1 cellular context compared by ENCODE assay signal in genomic region chr21:33212159-33212851, GRCh38.
TF ChIP-seq lines count a peak whose summit lies in the region.

No MANE protein-coding gene starts in this region.

TF ChIP-seq in K562, 482 proteins besides CTCF, POLR2A, EP300 and RAD21 (continued from another document and continues in another):
- TF ChIP-seq NFE2L1 (tag; IDR thresholded peaks at IDR 0.05; ENCODE audit: borderline replicate concordance, low read depth): no peak
- no peak for TF ChIP-seq ZNF253 (CRISPR knock-in tag; conservative IDR thresholded peaks at IDR 0.05)
- TF ChIP-seq, protein P1, sequence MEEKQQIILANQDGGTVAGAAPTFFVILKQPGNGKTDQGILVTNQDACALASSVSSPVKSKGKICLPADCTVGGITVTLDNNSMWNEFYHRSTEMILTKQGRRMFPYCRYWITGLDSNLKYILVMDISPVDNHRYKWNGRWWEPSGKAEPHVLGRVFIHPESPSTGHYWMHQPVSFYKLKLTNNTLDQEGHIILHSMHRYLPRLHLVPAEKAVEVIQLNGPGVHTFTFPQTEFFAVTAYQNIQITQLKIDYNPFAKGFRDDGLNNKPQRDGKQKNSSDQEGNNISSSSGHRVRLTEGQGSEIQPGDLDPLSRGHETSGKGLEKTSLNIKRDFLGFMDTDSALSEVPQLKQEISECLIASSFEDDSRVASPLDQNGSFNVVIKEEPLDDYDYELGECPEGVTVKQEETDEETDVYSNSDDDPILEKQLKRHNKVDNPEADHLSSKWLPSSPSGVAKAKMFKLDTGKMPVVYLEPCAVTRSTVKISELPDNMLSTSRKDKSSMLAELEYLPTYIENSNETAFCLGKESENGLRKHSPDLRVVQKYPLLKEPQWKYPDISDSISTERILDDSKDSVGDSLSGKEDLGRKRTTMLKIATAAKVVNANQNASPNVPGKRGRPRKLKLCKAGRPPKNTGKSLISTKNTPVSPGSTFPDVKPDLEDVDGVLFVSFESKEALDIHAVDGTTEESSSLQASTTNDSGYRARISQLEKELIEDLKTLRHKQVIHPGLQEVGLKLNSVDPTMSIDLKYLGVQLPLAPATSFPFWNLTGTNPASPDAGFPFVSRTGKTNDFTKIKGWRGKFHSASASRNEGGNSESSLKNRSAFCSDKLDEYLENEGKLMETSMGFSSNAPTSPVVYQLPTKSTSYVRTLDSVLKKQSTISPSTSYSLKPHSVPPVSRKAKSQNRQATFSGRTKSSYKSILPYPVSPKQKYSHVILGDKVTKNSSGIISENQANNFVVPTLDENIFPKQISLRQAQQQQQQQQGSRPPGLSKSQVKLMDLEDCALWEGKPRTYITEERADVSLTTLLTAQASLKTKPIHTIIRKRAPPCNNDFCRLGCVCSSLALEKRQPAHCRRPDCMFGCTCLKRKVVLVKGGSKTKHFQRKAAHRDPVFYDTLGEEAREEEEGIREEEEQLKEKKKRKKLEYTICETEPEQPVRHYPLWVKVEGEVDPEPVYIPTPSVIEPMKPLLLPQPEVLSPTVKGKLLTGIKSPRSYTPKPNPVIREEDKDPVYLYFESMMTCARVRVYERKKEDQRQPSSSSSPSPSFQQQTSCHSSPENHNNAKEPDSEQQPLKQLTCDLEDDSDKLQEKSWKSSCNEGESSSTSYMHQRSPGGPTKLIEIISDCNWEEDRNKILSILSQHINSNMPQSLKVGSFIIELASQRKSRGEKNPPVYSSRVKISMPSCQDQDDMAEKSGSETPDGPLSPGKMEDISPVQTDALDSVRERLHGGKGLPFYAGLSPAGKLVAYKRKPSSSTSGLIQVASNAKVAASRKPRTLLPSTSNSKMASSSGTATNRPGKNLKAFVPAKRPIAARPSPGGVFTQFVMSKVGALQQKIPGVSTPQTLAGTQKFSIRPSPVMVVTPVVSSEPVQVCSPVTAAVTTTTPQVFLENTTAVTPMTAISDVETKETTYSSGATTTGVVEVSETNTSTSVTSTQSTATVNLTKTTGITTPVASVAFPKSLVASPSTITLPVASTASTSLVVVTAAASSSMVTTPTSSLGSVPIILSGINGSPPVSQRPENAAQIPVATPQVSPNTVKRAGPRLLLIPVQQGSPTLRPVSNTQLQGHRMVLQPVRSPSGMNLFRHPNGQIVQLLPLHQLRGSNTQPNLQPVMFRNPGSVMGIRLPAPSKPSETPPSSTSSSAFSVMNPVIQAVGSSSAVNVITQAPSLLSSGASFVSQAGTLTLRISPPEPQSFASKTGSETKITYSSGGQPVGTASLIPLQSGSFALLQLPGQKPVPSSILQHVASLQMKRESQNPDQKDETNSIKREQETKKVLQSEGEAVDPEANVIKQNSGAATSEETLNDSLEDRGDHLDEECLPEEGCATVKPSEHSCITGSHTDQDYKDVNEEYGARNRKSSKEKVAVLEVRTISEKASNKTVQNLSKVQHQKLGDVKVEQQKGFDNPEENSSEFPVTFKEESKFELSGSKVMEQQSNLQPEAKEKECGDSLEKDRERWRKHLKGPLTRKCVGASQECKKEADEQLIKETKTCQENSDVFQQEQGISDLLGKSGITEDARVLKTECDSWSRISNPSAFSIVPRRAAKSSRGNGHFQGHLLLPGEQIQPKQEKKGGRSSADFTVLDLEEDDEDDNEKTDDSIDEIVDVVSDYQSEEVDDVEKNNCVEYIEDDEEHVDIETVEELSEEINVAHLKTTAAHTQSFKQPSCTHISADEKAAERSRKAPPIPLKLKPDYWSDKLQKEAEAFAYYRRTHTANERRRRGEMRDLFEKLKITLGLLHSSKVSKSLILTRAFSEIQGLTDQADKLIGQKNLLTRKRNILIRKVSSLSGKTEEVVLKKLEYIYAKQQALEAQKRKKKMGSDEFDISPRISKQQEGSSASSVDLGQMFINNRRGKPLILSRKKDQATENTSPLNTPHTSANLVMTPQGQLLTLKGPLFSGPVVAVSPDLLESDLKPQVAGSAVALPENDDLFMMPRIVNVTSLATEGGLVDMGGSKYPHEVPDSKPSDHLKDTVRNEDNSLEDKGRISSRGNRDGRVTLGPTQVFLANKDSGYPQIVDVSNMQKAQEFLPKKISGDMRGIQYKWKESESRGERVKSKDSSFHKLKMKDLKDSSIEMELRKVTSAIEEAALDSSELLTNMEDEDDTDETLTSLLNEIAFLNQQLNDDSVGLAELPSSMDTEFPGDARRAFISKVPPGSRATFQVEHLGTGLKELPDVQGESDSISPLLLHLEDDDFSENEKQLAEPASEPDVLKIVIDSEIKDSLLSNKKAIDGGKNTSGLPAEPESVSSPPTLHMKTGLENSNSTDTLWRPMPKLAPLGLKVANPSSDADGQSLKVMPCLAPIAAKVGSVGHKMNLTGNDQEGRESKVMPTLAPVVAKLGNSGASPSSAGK (IDR thresholded peaks at IDR 0.05): 0 out of 2 replicates have a peak, but pooled peaks have one; percentile 25
- TF ChIP-seq SMARCA4 (IDR thresholded peaks at IDR 0.05): peak; percentile 72; the same call in 1 of the 2 replicates
- 0 out of 2 replicates have a peak, but pooled peaks have one; percentile 26 for TF ChIP-seq NFRKB (IDR thresholded peaks at IDR 0.05; ENCODE audit: low read depth)
- TF ChIP-seq, protein P2, sequence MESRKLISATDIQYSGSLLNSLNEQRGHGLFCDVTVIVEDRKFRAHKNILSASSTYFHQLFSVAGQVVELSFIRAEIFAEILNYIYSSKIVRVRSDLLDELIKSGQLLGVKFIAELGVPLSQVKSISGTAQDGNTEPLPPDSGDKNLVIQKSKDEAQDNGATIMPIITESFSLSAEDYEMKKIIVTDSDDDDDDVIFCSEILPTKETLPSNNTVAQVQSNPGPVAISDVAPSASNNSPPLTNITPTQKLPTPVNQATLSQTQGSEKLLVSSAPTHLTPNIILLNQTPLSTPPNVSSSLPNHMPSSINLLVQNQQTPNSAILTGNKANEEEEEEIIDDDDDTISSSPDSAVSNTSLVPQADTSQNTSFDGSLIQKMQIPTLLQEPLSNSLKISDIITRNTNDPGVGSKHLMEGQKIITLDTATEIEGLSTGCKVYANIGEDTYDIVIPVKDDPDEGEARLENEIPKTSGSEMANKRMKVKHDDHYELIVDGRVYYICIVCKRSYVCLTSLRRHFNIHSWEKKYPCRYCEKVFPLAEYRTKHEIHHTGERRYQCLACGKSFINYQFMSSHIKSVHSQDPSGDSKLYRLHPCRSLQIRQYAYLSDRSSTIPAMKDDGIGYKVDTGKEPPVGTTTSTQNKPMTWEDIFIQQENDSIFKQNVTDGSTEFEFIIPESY (CRISPR knock-in tag; IDR thresholded peaks at IDR 0.05): no peak
- TF ChIP-seq, protein P3, sequence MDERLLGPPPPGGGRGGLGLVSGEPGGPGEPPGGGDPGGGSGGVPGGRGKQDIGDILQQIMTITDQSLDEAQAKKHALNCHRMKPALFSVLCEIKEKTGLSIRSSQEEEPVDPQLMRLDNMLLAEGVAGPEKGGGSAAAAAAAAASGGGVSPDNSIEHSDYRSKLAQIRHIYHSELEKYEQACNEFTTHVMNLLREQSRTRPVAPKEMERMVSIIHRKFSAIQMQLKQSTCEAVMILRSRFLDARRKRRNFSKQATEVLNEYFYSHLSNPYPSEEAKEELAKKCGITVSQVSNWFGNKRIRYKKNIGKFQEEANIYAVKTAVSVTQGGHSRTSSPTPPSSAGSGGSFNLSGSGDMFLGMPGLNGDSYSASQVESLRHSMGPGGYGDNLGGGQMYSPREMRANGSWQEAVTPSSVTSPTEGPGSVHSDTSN (CRISPR knock-in tag; IDR thresholded peaks at IDR 0.05; ENCODE audit: low read depth): no peak
- TF ChIP-seq, protein P3 (tag; conservative IDR thresholded peaks at IDR 0.05; ENCODE audit: low read depth): no peak
- TF ChIP-seq ZNF764 (CRISPR knock-in tag; IDR thresholded peaks at IDR 0.05; ENCODE audit: low read depth): no peak
- TF ChIP-seq ZBED1 (IDR thresholded peaks at IDR 0.05): no peak
- TF ChIP-seq, protein P4, sequence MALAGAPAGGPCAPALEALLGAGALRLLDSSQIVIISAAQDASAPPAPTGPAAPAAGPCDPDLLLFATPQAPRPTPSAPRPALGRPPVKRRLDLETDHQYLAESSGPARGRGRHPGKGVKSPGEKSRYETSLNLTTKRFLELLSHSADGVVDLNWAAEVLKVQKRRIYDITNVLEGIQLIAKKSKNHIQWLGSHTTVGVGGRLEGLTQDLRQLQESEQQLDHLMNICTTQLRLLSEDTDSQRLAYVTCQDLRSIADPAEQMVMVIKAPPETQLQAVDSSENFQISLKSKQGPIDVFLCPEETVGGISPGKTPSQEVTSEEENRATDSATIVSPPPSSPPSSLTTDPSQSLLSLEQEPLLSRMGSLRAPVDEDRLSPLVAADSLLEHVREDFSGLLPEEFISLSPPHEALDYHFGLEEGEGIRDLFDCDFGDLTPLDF (CRISPR knock-in tag; IDR thresholded peaks at IDR 0.05): no peak
- peak; percentile 59 for TF ChIP-seq GABPA (tag; conservative IDR thresholded peaks at IDR 0.05; ENCODE audit: low read depth)
- no peak for TF ChIP-seq EGR1 (conservative IDR thresholded peaks at IDR 0.05)
- no peak for TF ChIP-seq LARP7 (IDR thresholded peaks at IDR 0.05)
- TF ChIP-seq PCBP1 (IDR thresholded peaks at IDR 0.05; ENCODE audit: low read depth, low read length, poor library complexity, severe bottlenecking): no peak
- TF ChIP-seq RUNX1 (IDR thresholded peaks at IDR 0.05; ENCODE audit: low read depth): no peak
- no peak for TF ChIP-seq MXD1 (CRISPR knock-in tag; IDR thresholded peaks at IDR 0.05; ENCODE audit: borderline replicate concordance, poor library complexity, severe bottlenecking)
- peak; percentile 24; the same call in 1 of the 2 replicates for TF ChIP-seq ZNF449 (CRISPR knock-in tag; IDR thresholded peaks at IDR 0.05)
- no peak for TF ChIP-seq E2F3 (CRISPR knock-in tag; IDR thresholded peaks at IDR 0.05)
- no peak for TF ChIP-seq RHOXF2B (CRISPR knock-in tag; conservative IDR thresholded peaks at IDR 0.05)
- TF ChIP-seq CC2D1A (IDR thresholded peaks at IDR 0.05): no peak
- peak; percentile 51 for TF ChIP-seq TCF3 (CRISPR knock-in tag; IDR thresholded peaks at IDR 0.05)
- TF ChIP-seq THAP7 (CRISPR knock-in tag; IDR thresholded peaks at IDR 0.05): no peak
- no peak for TF ChIP-seq TAF15 (IDR thresholded peaks at IDR 0.05; ENCODE audit: low read depth, low read length)
- TF ChIP-seq KLF10 (CRISPR knock-in tag; IDR thresholded peaks at IDR 0.05): no peak
- no peak for TF ChIP-seq ARHGAP35 (IDR thresholded peaks at IDR 0.05; ENCODE audit: partially characterized antibody)
- TF ChIP-seq, protein P5, sequence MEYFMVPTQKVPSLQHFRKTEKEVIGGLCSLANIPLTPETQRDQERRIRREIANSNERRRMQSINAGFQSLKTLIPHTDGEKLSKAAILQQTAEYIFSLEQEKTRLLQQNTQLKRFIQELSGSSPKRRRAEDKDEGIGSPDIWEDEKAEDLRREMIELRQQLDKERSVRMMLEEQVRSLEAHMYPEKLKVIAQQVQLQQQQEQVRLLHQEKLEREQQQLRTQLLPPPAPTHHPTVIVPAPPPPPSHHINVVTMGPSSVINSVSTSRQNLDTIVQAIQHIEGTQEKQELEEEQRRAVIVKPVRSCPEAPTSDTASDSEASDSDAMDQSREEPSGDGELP (CRISPR knock-in tag; IDR thresholded peaks at IDR 0.05; ENCODE audit: borderline replicate concordance): peak; percentile 44; the same call in 1 of the 2 replicates
- TF ChIP-seq NELFE (IDR thresholded peaks at IDR 0.05; ENCODE audit: insufficient read depth, insufficient read length): no peak
- no peak for TF ChIP-seq ATF1 (CRISPR knock-in tag; IDR thresholded peaks at IDR 0.05)
- TF ChIP-seq ATF1 (tag; IDR thresholded peaks at IDR 0.05): no peak
- no peak for TF ChIP-seq FOXM1 (IDR thresholded peaks at IDR 0.05; ENCODE audit: low read depth)
- no peak for TF ChIP-seq FOXM1 (CRISPR knock-in tag; IDR thresholded peaks at IDR 0.05; ENCODE audit: low read depth)
- TF ChIP-seq, protein P6, sequence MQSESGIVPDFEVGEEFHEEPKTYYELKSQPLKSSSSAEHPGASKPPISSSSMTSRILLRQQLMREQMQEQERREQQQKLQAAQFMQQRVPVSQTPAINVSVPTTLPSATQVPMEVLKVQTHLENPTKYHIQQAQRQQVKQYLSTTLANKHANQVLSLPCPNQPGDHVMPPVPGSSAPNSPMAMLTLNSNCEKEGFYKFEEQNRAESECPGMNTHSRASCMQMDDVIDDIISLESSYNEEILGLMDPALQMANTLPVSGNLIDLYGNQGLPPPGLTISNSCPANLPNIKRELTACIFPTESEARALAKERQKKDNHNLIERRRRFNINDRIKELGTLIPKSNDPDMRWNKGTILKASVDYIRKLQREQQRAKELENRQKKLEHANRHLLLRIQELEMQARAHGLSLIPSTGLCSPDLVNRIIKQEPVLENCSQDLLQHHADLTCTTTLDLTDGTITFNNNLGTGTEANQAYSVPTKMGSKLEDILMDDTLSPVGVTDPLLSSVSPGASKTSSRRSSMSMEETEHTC (IDR thresholded peaks at IDR 0.05): no peak; the same call in 1 of the 2 replicates
